In the genomic region with DNA sequence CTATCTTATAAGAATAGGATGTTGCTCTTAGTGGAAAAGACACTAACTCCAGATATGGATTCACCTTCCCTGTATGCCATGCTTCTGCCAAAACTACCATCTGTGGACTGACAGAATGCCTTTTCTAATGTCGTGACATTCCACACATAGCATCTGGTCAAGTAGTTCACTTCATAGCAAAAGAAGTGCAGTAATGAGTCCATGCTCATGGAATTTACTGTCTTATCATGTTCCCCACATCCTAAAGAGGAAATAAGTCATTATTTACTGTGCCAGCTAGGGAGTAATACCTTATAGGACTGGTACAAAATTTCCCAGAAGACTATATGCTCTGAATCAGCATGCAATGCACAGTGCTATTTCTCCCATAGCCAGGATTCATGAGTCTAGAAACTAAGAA, we compare ENCODE assay signal across 20 cellular contexts.
DNase-seq lines count a peak whose midpoint lies in the region; ATAC-seq, FAIRE-seq and TF ChIP-seq lines count a peak whose summit lies in the region.
"Had no signal": no experiment of that assay in that cellular context is flagged by ENCODE, and none has a peak within 500 bp of the region (broad histone marks: within the 10 kb centered on the region; RNA-seq: fewer than 3 reads in every experiment).

No MANE protein-coding gene starts in this region.

- TF ChIP-seq CTCF in HFFc6 (IDR thresholded peaks at IDR 0.05) = no peak

- H3K4me3 ChIP-seq in skeletal muscle cell (ENCODE audit: low read depth, low read length) = no peak overlapping the region
- H3K4me3 ChIP-seq: ascending aorta had no signal

- peaks cover 9% of the 10 kb centered on the region; the same call in 1 of the 2 replicates for H3K9me3 Mint-ChIP-seq in HFFc6
- no peaks in the 10 kb centered on the region for H3K9me3 Mint-ChIP-seq in activated CD4-positive, alpha-beta memory T cell treated with anti-CD3 and anti-CD28 coated beads for 36 hours
- H3K9me3 Mint-ChIP-seq: activated T-helper 2 cell treated with anti-CD3 and anti-CD28 coated beads, Interferon-gamma antibody, Interleukin-2, Interleukin-4, amounts not matched to agents 10 μg/mL and 5 μg/mL and 100 μg/mL, durations not matched to agents 14 hours and 24 hours and 36 hours; neural crest cell had no signal

- no peak for ATAC-seq in HG03354 (IDR thresholded peaks at IDR 0.05; ENCODE audit: poor library complexity, severe bottlenecking, unreplicated experiment)
- ATAC-seq: left ventricle myocardium superior, Right ventricle myocardium inferior had no signal

- POLR2A ChIA-PET in activated CD4-positive, alpha-beta memory T cell treated with anti-CD3 and anti-CD28 coated beads for 36 hours (lab: Charles Lee) = no interaction called here

- peak; percentile 91 for DNase-seq in HFFc6
- peak; percentile 24 to 72 for DNase-seq in SW 1271 (lab: John Stamatoyannopoulos, UW)
- peak; percentile 11 for DNase-seq in fibroblast of gingiva (ENCODE audit: low read depth)
- DNase-seq in skeletal muscle cell (ENCODE audit: low read depth) = peak; percentile 62
- DNase-seq in GM19239 (ENCODE audit: insufficient read length, low spot score) = no peak
- DNase-seq in midbrain (lab: John Stamatoyannopoulos, UW) = no peak
- DNase-seq in activated CD4-positive, alpha-beta memory T cell treated with anti-CD3 and anti-CD28 coated beads for 36 hours = no peak
- DNase-seq: activated CD4-positive, alpha-beta T cell treated with anti-CD3 and anti-CD28 coated beads, Interleukin-2, amount 50 U/mL, for 48 hours; CD4-positive, alpha-beta T cell; KG1; left ventricle myocardium superior; NCI-H1694; NCI-H524; stimulated activated naive CD4-positive, alpha-beta T cell treated with Interleukin-2 at 50 U/mL for 16 hours had no signal

- intact Hi-C loops in activated CD4-positive, alpha-beta memory T cell treated with anti-CD3 and anti-CD28 coated beads for 36 hours (cut with micrococcal nuclease) = no loop called here

- no peak for FAIRE-seq in GM19239 (lab: Jason Lieb, UNC)
- FAIRE-seq: G401.6 had no signal

- CTCF ChIA-PET in activated CD4-positive, alpha-beta memory T cell treated with anti-CD3 and anti-CD28 coated beads for 36 hours (lab: Charles Lee) = no interaction called here

- H3K27ac Mint-ChIP-seq in HFFc6 = peak overlapping the region; percentile 83
- H3K27ac Mint-ChIP-seq in activated CD4-positive, alpha-beta memory T cell treated with anti-CD3 and anti-CD28 coated beads for 36 hours = no peak overlapping the region
- H3K27ac Mint-ChIP-seq: activated T-helper 2 cell treated with anti-CD3 and anti-CD28 coated beads, Interferon-gamma antibody, Interleukin-2, Interleukin-4, amounts not matched to agents 10 μg/mL and 5 μg/mL and 100 μg/mL, durations not matched to agents 14 hours and 24 hours and 36 hours; CD4-positive, alpha-beta T cell had no signal

- peaks cover 31% of the 10 kb centered on the region for H3K36me3 Mint-ChIP-seq in HFFc6 (ENCODE audit: low read depth)
- H3K36me3 Mint-ChIP-seq in activated CD4-positive, alpha-beta memory T cell treated with anti-CD3 and anti-CD28 coated beads for 36 hours = no peaks in the 10 kb centered on the region

- no peaks in the 10 kb centered on the region for H3K27me3 Mint-ChIP-seq in HFFc6 (ENCODE audit: insufficient read depth)
- H3K27me3 Mint-ChIP-seq in activated CD4-positive, alpha-beta memory T cell treated with anti-CD3 and anti-CD28 coated beads for 36 hours = no peaks in the 10 kb centered on the region
- H3K27me3 Mint-ChIP-seq: CD4-positive, alpha-beta T cell had no signal

- H3K4me1 Mint-ChIP-seq in HFFc6 (ENCODE audit: low read depth) = peaks cover 60% of the 10 kb centered on the region
- no peaks in the 10 kb centered on the region for H3K4me1 Mint-ChIP-seq in activated CD4-positive, alpha-beta memory T cell treated with anti-CD3 and anti-CD28 coated beads for 36 hours (ENCODE audit: low read depth)
- H3K4me1 Mint-ChIP-seq: neural crest cell had no signal

- H3K4me3 Mint-ChIP-seq in HFFc6 = 0 out of 2 replicates have a peak overlapping the region, but pooled peaks have one; percentile 27
- no peak overlapping the region for H3K4me3 Mint-ChIP-seq in activated CD4-positive, alpha-beta memory T cell treated with anti-CD3 and anti-CD28 coated beads for 36 hours
- H3K4me3 Mint-ChIP-seq: CD4-positive, alpha-beta T cell; neural crest cell had no signal

Comparison
In these comparisons a context has a peak if more than half of its experiments do, and no peak if none do; other contexts are left out.
1. DNase-seq: peak in HFFc6 (single experiment), SW 1271 (2 of 2), fibroblast of gingiva (single experiment) and skeletal muscle cell (single experiment); none in GM19239 (single experiment), midbrain (single experiment) and activated CD4-positive, alpha-beta memory T cell treated with anti-CD3 and anti-CD28 coated beads for 36 hours (single experiment).